Comparison of ENCODE assay signal across 2 cellular contexts in genomic region chr2:58194451-58194850, GRCh38.
A peak's percentile ranks its signal among the peaks of the same experiment; 100 is the strongest.
TF ChIP-seq lines count a peak whose summit lies in the region.

No MANE protein-coding gene starts in this region.

TF ChIP-seq in Ishikawa, 13 proteins besides CTCF, POLR2A, EP300 and RAD21:
- TF ChIP-seq, protein P1, sequence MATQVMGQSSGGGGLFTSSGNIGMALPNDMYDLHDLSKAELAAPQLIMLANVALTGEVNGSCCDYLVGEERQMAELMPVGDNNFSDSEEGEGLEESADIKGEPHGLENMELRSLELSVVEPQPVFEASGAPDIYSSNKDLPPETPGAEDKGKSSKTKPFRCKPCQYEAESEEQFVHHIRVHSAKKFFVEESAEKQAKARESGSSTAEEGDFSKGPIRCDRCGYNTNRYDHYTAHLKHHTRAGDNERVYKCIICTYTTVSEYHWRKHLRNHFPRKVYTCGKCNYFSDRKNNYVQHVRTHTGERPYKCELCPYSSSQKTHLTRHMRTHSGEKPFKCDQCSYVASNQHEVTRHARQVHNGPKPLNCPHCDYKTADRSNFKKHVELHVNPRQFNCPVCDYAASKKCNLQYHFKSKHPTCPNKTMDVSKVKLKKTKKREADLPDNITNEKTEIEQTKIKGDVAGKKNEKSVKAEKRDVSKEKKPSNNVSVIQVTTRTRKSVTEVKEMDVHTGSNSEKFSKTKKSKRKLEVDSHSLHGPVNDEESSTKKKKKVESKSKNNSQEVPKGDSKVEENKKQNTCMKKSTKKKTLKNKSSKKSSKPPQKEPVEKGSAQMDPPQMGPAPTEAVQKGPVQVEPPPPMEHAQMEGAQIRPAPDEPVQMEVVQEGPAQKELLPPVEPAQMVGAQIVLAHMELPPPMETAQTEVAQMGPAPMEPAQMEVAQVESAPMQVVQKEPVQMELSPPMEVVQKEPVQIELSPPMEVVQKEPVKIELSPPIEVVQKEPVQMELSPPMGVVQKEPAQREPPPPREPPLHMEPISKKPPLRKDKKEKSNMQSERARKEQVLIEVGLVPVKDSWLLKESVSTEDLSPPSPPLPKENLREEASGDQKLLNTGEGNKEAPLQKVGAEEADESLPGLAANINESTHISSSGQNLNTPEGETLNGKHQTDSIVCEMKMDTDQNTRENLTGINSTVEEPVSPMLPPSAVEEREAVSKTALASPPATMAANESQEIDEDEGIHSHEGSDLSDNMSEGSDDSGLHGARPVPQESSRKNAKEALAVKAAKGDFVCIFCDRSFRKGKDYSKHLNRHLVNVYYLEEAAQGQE (IDR thresholded peaks at IDR 0.05; ENCODE audit: low read depth) = peak; percentile 49; the same call in 1 of the 2 replicates
- no peak for TF ChIP-seq USF1 (IDR thresholded peaks at IDR 0.05)
- no peak for TF ChIP-seq CEBPB (IDR thresholded peaks at IDR 0.05)
- TF ChIP-seq, protein P2, sequence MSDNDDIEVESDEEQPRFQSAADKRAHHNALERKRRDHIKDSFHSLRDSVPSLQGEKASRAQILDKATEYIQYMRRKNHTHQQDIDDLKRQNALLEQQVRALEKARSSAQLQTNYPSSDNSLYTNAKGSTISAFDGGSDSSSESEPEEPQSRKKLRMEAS (IDR thresholded peaks at IDR 0.05) = no peak
- no peak for TF ChIP-seq ZBTB7A (IDR thresholded peaks at IDR 0.05; ENCODE audit: low read depth)
- TF ChIP-seq NFIC (IDR thresholded peaks at IDR 0.05) = no peak
- TF ChIP-seq CREB1 (IDR thresholded peaks at IDR 0.05; ENCODE audit: low read depth) = no peak
- no peak for TF ChIP-seq FOXM1 (IDR thresholded peaks at IDR 0.05; ENCODE audit: borderline replicate concordance, low read depth)

TF ChIP-seq in WTC11, 78 proteins besides CTCF, POLR2A, EP300 and RAD21 (continued from another document):
- TF ChIP-seq ETV6 (CRISPR knock-in tag; IDR thresholded peaks at IDR 0.05) = no peak
- no peak for TF ChIP-seq FOXJ3 (CRISPR knock-in tag; IDR thresholded peaks at IDR 0.05; ENCODE audit: borderline replicate concordance)
TF ChIP-seq in WTC11: peak in this region for 0.
